29 cellular contexts compared by ENCODE assay signal in the genomic region with DNA sequence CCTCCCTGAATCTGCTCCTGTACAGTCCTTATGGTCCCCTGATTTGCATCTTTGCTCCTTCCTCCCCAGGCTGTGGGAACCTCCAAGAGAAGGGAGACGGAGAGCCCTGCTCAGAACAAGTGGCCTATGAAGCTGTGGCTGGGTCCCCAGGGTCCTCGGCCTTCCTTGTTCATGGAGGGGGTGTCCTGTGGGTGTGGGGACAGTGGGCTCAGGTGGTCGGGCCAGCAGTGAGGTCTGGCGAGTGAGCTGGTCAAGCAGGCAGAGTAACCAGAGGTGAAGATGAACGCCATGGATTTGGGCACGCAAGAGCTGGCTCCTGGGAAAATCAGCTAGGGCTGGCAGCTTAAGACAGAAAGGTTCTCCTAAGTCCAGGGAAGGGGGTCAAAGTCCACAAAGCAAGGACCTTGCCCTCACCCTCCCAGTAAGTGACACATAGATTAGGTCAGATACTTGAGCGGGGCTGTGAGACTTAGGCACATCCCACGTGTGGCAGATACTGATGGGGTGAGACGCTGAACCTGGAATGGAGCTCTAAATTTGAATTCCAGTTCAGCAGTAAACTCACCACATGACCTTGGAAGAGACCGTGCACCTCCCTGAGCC. TPM values are rescaled to one million over a fixed set of nuclear protein-coding genes. Genes with fewer than 3 reads are reported as not detected.
"Had no signal": no experiment of that assay in that cellular context is flagged by ENCODE, and none has a peak within 500 bp of the region (broad histone marks: within the 10 kb centered on the region; RNA-seq: fewer than 3 reads in every experiment).

No MANE protein-coding gene starts in this region.

- H3K36me3 Mint-ChIP-seq: activated CD8-positive, alpha-beta memory T cell treated with anti-CD3 and anti-CD28 coated beads, Interleukin-2, amount 10 ng/mL, durations not matched to agents 7 days and 5 days; activated naive CD4-positive, alpha-beta T cell treated with anti-CD3 and anti-CD28 coated beads, Interleukin-2, amount 10 ng/mL, durations not matched to agents 7 days and 5 days; memory B cell had no signal

- H3K4me3 ChIP-seq: cardiac muscle cell, suprapubic skin, uterus had no signal

- H3K36me3 ChIP-seq: cardiac muscle cell, suprapubic skin, uterus had no signal

- H3K4me1 ChIP-seq: uterus had no signal

- H3K4me3 Mint-ChIP-seq: activated CD4-positive, alpha-beta memory T cell treated with anti-CD3 and anti-CD28 coated beads, Interleukin-2, amount 10 ng/mL, durations not matched to agents 7 days and 5 days; activated CD8-positive, alpha-beta memory T cell treated with anti-CD3 and anti-CD28 coated beads, Interleukin-2, amount 10 ng/mL, durations not matched to agents 7 days and 5 days; activated naive CD4-positive, alpha-beta T cell treated with anti-CD3 and anti-CD28 coated beads, Interleukin-2, amount 10 ng/mL, durations not matched to agents 7 days and 5 days; memory B cell; nephron progenitor cell; stimulated activated naive CD8-positive, alpha-beta T cell treated with anti-CD3 and anti-CD28 coated beads, Interleukin-15, amount 100 ng/mL, for 72 hours; T-helper 17 cell had no signal

- H3K27ac Mint-ChIP-seq: activated CD4-positive, alpha-beta memory T cell treated with anti-CD3 and anti-CD28 coated beads, Interleukin-2, amount 10 ng/mL, durations not matched to agents 7 days and 5 days; activated CD8-positive, alpha-beta memory T cell treated with anti-CD3 and anti-CD28 coated beads, Interleukin-2, amount 10 ng/mL, durations not matched to agents 7 days and 5 days; activated naive CD4-positive, alpha-beta T cell treated with anti-CD3 and anti-CD28 coated beads, Interleukin-2, amount 10 ng/mL, durations not matched to agents 7 days and 5 days; memory B cell; T-helper 17 cell had no signal

- DNase-seq: activated CD4-positive, alpha-beta memory T cell treated with anti-CD3 and anti-CD28 coated beads, Interleukin-2, amount 10 ng/mL, durations not matched to agents 7 days and 5 days; activated CD4-positive, alpha-beta T cell treated with anti-CD3 and anti-CD28 coated beads for 4 hours; activated CD4-positive, CD25-positive, alpha-beta regulatory T cell; activated CD8-positive, alpha-beta memory T cell treated with anti-CD3 and anti-CD28 coated beads, Interleukin-2, amount 10 ng/mL, durations not matched to agents 7 days and 5 days; activated effector memory CD4-positive, alpha-beta T cell treated with anti-CD3 and anti-CD28 coated beads, Interleukin-2, amount 50 U/mL, for 16 hours; activated naive CD4-positive, alpha-beta T cell treated with anti-CD3 and anti-CD28 coated beads, Interleukin-2, amount 10 ng/mL, durations not matched to agents 7 days and 5 days; activated T-cell treated with anti-CD3 and anti-CD28 coated beads for 4 hours; dermis blood vessel endothelial cell; effector CD8-positive, alpha-beta T cell; foreskin melanocyte; glutamatergic neuron; hypothalamus; nephron progenitor cell; occipital lobe; posterior cingulate gyrus; stimulated activated CD4-positive, alpha-beta T cell treated with anti-CD3 and anti-CD28 coated beads, Interleukin-12 subunit alpha, Interleukin-12 subunit beta, amount 100 ng/mL, for 4 hours; stimulated activated CD4-positive, alpha-beta T cell treated with anti-CD3 and anti-CD28 coated beads, Interleukin-1b, Interleukin-23, amount 100 ng/mL, for 48 hours; stimulated activated naive CD8-positive, alpha-beta T cell treated with anti-CD3 and anti-CD28 coated beads, Interleukin-15, amount 100 ng/mL, for 72 hours; SW 1271; T-helper 17 cell; trophoblast cell; uterus had no signal

- H3K4me1 Mint-ChIP-seq: memory B cell had no signal

- H3K9me3 ChIP-seq: suprapubic skin, uterus had no signal

- H3K27me3 ChIP-seq: cardiac muscle cell, suprapubic skin, uterus had no signal

- H3K27ac ChIP-seq: cardiac muscle cell, suprapubic skin, uterus had no signal

RNA-seq across cellular contexts. Expression of gene GNLY, which starts 24.8 kb away (rescaled TPM):
- total RNA-seq: cardiac muscle cell, chondrocyte, dermis blood vessel endothelial cell, occipital lobe, renal cortical epithelial cell had no signal
- polyA plus RNA-seq: cardiac muscle cell had no signal

RNA-seq across cellular contexts. Expression of gene ATOH8, which starts 34.8 kb away (rescaled TPM):
- total RNA-seq: T-helper 17 cell had no signal

RNA-seq across cellular contexts. Expression of gene SFTPB, which starts 51.0 kb away (rescaled TPM):
- total RNA-seq: activated CD4-positive, alpha-beta memory T cell treated with anti-CD3 and anti-CD28 coated beads, Interleukin-2, amount 10 ng/mL, durations not matched to agents 7 days and 5 days; activated CD8-positive, alpha-beta memory T cell treated with anti-CD3 and anti-CD28 coated beads, Interleukin-2, amount 10 ng/mL, durations not matched to agents 7 days and 5 days; cardiac muscle cell; chondrocyte; dermis blood vessel endothelial cell; lower leg skin; mononuclear cell; renal cortical epithelial cell; suprapubic skin; T-helper 17 cell had no signal
- polyA plus RNA-seq: cardiac muscle cell had no signal
